ENCODE assay signal across 1 cellular context in genomic region chr6:131627724-131628682, GRCh38.
TF ChIP-seq lines count a peak whose summit lies in the region.

Gene MED23, minus strand, starts transcription at chr6:131628242. Its CDS starts 193 bp downstream, at chr6:131628049.

TF ChIP-seq in IMR-90, 13 proteins besides CTCF, POLR2A, EP300 and RAD21 (continued from another document):
- TF ChIP-seq ELK1 (IDR thresholded peaks at IDR 0.05; ENCODE audit: borderline replicate concordance, low read depth, low read length) (no peak), RCOR1 (IDR thresholded peaks at IDR 0.05; ENCODE audit: insufficient replicate concordance, low read length) (peak; percentile 82), CEBPB (IDR thresholded peaks at IDR 0.05; ENCODE audit: low read depth, low read length) (no peak)
TF ChIP-seq in IMR-90: peak in this region for 9.
